29 cellular contexts compared by ENCODE assay signal in genomic region chr5:92778261-92778660, GRCh38.
"Had no signal": no experiment of that assay in that cellular context is flagged by ENCODE, and none has a peak within 500 bp of the region (broad histone marks: within the 10 kb centered on the region; RNA-seq: fewer than 3 reads in every experiment).

No MANE protein-coding gene starts in this region.

- H3K27me3 Mint-ChIP-seq: activated naive CD4-positive, alpha-beta T cell treated with anti-CD3 and anti-CD28 coated beads, Interleukin-2, amount 50 U/mL, for 24 hours had no signal

- H3K27me3 ChIP-seq: ascending aorta, body of pancreas, Peyer's patch, SJSA1 had no signal

- FAIRE-seq: bronchial epithelial cell, K562 had no signal

- H3K4me3 ChIP-seq: ascending aorta, body of pancreas, K562, Peyer's patch, SJSA1 had no signal

- H3K9me3 ChIP-seq: ascending aorta, body of pancreas, Peyer's patch, SJSA1 had no signal

- H3K4me1 Mint-ChIP-seq: activated naive CD4-positive, alpha-beta T cell treated with anti-CD3 and anti-CD28 coated beads, Interleukin-2, amount 50 U/mL, for 24 hours had no signal

- H3K27ac Mint-ChIP-seq: activated CD8-positive, alpha-beta T cell treated with anti-CD3 and anti-CD28 coated beads, Interleukin-2, amount 10 ng/mL, durations not matched to agents 7 days and 5 days; activated naive CD4-positive, alpha-beta T cell treated with anti-CD3 and anti-CD28 coated beads, Interleukin-2, amount 50 U/mL, for 24 hours; T-helper 1 cell treated with Interleukin-12 subunit alpha and Interleukin-12 subunit beta and Interleukin-4 antibody, amounts not matched to agents 30 μg/mL and 1 μg/mL, for 36 hours; WTC11 had no signal

- H3K27ac ChIP-seq: ascending aorta, body of pancreas, Peyer's patch, RWPE1, SJSA1 had no signal

- H3K36me3 ChIP-seq: ascending aorta, Peyer's patch, SJSA1 had no signal

- ATAC-seq: activated CD8-positive, alpha-beta T cell treated with anti-CD3 and anti-CD28 coated beads, Interleukin-2, amount 10 ng/mL, durations not matched to agents 7 days and 5 days; body of pancreas; K562 had no signal

- H3K36me3 Mint-ChIP-seq: activated naive CD4-positive, alpha-beta T cell treated with anti-CD3 and anti-CD28 coated beads, Interleukin-2, amount 50 U/mL, for 24 hours; WTC11 had no signal

- H3K4me1 ChIP-seq: ascending aorta, body of pancreas, Peyer's patch, SJSA1 had no signal

- DNase-seq: activated CD4-positive, alpha-beta T cell treated with anti-CD3 and anti-CD28 coated beads for 48 hours; activated CD4-positive, alpha-beta T cell treated with anti-CD3 and anti-CD28 coated beads, Interleukin-2, amount 50 U/mL, for 4 hours; activated CD4-positive, CD25-positive, alpha-beta regulatory T cell treated with anti-CD3 and anti-CD28 coated beads, Interleukin-2, amount 50 U/mL, for 72 hours; activated CD8-positive, alpha-beta memory T cell treated with anti-CD3 and anti-CD28 coated beads, Interleukin-2, amount 50 U/mL, for 48 hours; activated CD8-positive, alpha-beta T cell treated with anti-CD3 and anti-CD28 coated beads, Interleukin-2, amount 10 ng/mL, durations not matched to agents 7 days and 5 days; activated T-cell treated with anti-CD3 and anti-CD28 coated beads, Interleukin-2, amount 50 U/mL, for 1 hour; body of pancreas; central memory CD4-positive, alpha-beta T cell; Karpas-422; MM.1S; NCI-H1105; NCI-H1436; NCI-H1694 treated with DMSO at 0.1 percent for 48 hours; NCI-H2081; NCI-H2171; NCI-H2227 treated with DMSO at 0.1 percent for 48 hours; NCI-H446 treated with DMSO at 0.1 percent for 48 hours; NCI-H524 treated with DMSO at 0.1 percent for 48 hours; NCI-H748 treated with DMSO at 0.1 percent for 48 hours; Peyer's patch; Right ventricle myocardium superior had no signal

- H3K4me3 Mint-ChIP-seq: activated CD8-positive, alpha-beta T cell treated with anti-CD3 and anti-CD28 coated beads, Interleukin-2, amount 10 ng/mL, durations not matched to agents 7 days and 5 days; activated naive CD4-positive, alpha-beta T cell treated with anti-CD3 and anti-CD28 coated beads, Interleukin-2, amount 50 U/mL, for 24 hours; T-helper 1 cell treated with Interleukin-12 subunit alpha and Interleukin-12 subunit beta and Interleukin-4 antibody, amounts not matched to agents 30 μg/mL and 1 μg/mL, for 36 hours; WTC11 had no signal

- H3K9me3 Mint-ChIP-seq: WTC11 had no signal
